Comparison of ENCODE assay signal across 13 cellular contexts in genomic region chr3:197339841-197340520, GRCh38. TPM values are rescaled to one million over a fixed set of nuclear protein-coding genes. Genes with fewer than 3 reads are reported as not detected.
DNase-seq lines count a peak whose midpoint lies in the region; ATAC-seq and TF ChIP-seq lines count a peak whose summit lies in the region.
"Had no signal": no experiment of that assay in that cellular context is flagged by ENCODE, and none has a peak within 500 bp of the region (broad histone marks: within the 10 kb centered on the region; RNA-seq: fewer than 3 reads in every experiment).

No MANE protein-coding gene starts in this region.

- CTCF ChIA-PET in SK-N-SH (lab: Yijun Ruan, JAX) = no interaction called here

- no peaks in the 10 kb centered on the region for H3K79me2 ChIP-seq in SK-N-SH (ENCODE audit: insufficient read depth)

- WGBS in SK-N-SH (ENCODE audit: low lambda C conversion rate) = 36% methylated on average over 12 of the region's 12 CpGs

- no peaks in the 10 kb centered on the region for H3K9me2 ChIP-seq in SK-N-SH

- no peak for TF ChIP-seq EP300 in SK-N-SH (IDR thresholded peaks at IDR 0.05; ENCODE audit: borderline replicate concordance in 1 of 2, low read depth in 1 of 2, low read length in 1 of 2)

- POLR2A ChIA-PET in SK-N-SH (lab: Yijun Ruan, JAX) = no interaction called here

- H3K27ac ChIP-seq in SK-N-SH (ENCODE audit: low read depth in 2 of 2, low read length in 1 of 2) = peak overlapping the region; percentile 36 to 81; a peak in 3 of 4 replicates

- no peaks in the 10 kb centered on the region for H3K27me3 ChIP-seq in SK-N-SH (ENCODE audit: insufficient read depth)
- H3K27me3 ChIP-seq: adrenal gland had no signal

- TF ChIP-seq CTCF in SK-N-SH (IDR thresholded peaks at IDR 0.05) (no peak), foreskin fibroblast (IDR thresholded peaks at IDR 0.05; ENCODE audit: low read depth, low read length) (no peak), omental fat pad (IDR thresholded peaks at IDR 0.05) (no peak)

- H3F3A ChIP-seq in SK-N-SH (replicated peaks; ENCODE audit: insufficient read depth) = no peaks in the 10 kb centered on the region

- H3K4me3 ChIP-seq in SK-N-SH (ENCODE audit: low read depth in 2 of 2, low read length in 1 of 2) (no peak overlapping the region), foreskin fibroblast (ENCODE audit: low read depth in 1 of 2, low read length in 2 of 2) (no peak overlapping the region)
- H3K4me3 ChIP-seq: adrenal gland had no signal

- no peaks in the 10 kb centered on the region for H4K20me1 ChIP-seq in SK-N-SH (ENCODE audit: insufficient read depth)

- ATAC-seq in omental fat pad (ENCODE audit: low FRiP score) = peak; percentile 53
- ATAC-seq: stimulated activated memory B cell treated with anti-CD40 and anti-IgM and Interleukin-4, amounts not matched to agents 10 μg/mL and 1 μg/mL and 100 μg/mL, for 72 hours had no signal

- peak overlapping the region; percentile 29; the same call in 1 of the 2 replicates for H3K4me2 ChIP-seq in SK-N-SH

- peak overlapping the region; percentile 90 for H2AFZ ChIP-seq in SK-N-SH (ENCODE audit: low read depth)

- peak overlapping the region; percentile 35; the same call in 1 of the 2 replicates for H3K9ac ChIP-seq in SK-N-SH

- no peaks in the 10 kb centered on the region for H3K9me3 ChIP-seq in SK-N-SH
- H3K9me3 ChIP-seq: adrenal gland had no signal

- H3K4me1 ChIP-seq in SK-N-SH (ENCODE audit: control insufficient read depth in 1 of 2, insufficient read depth in 2 of 2, low read depth in 1 of 2, low read length in 1 of 2) = peaks cover 12 to 23% of the 10 kb centered on the region in 2 experiments; a peak in 2 of 4 replicates
- H3K4me1 ChIP-seq: adrenal gland had no signal

- no peaks in the 10 kb centered on the region for H3K36me3 ChIP-seq in SK-N-SH (replicated peaks in 1 of 2; ENCODE audit: control insufficient read depth in 1 of 2, insufficient read depth in 2 of 2, low read length in 1 of 2)
- H3K36me3 ChIP-seq: adrenal gland had no signal

- DNase-seq in GM04504 (ENCODE audit: low read depth) (peak; percentile 72), SK-N-SH (peak; percentile 77), foreskin fibroblast (peak; percentile 17 to 64), omental fat pad (ENCODE audit: low spot score) (no peak), NOMO-1 treated with dmso at 0.1 percent for 144 hours (lab: John Stamatoyannopoulos, UW; ENCODE audit: unreplicated experiment) (no peak), DMS79 treated with DMSO at 0.1 percent for 48 hours (lab: John Stamatoyannopoulos, UW) (no peak), NCI-H2107 treated with DMSO at 0.1 percent for 48 hours (lab: John Stamatoyannopoulos, UW; ENCODE audit: unreplicated experiment) (no peak)
- no peak for DNase-seq in activated CD4-positive, alpha-beta T cell treated with anti-CD3 and anti-CD28 coated beads for 1 hour
- DNase-seq: activated CD4-positive, alpha-beta memory T cell treated with anti-CD3 and anti-CD28 coated beads, Interleukin-2, amount 10 ng/mL, durations not matched to agents 7 days and 5 days; foreskin melanocyte; NCI-H1092 had no signal

- peak; percentile 26; the same call in 1 of the 2 replicates for TF ChIP-seq RAD21 in SK-N-SH (IDR thresholded peaks at IDR 0.05; ENCODE audit: low read length)

TF ChIP-seq in SK-N-SH, 30 proteins besides CTCF, POLR2A, EP300 and RAD21:
- TF ChIP-seq REST (IDR thresholded peaks at IDR 0.05; ENCODE audit: low read depth, low read length) (no peak), FOSL2 (IDR thresholded peaks at IDR 0.05; ENCODE audit: borderline replicate concordance, low read depth) (no peak), GATA2 (CRISPR knock-in tag; IDR thresholded peaks at IDR 0.05) (peak; percentile 17; the same call in 1 of the 2 replicates), RCOR1 (IDR thresholded peaks at IDR 0.05; ENCODE audit: low read length) (peak; percentile 95), TCF12 (IDR thresholded peaks at IDR 0.05) (peak; percentile 66; the same call in 1 of the 2 replicates), NRF1 (IDR thresholded peaks at IDR 0.05; ENCODE audit: low read depth, low read length) (no peak), RXRA (IDR thresholded peaks at IDR 0.05; ENCODE audit: borderline replicate concordance, low read depth) (no peak)

RNA-seq across cellular contexts. Expression of gene DLG1, which starts 41.6 kb away (rescaled TPM):
- 16.5 and 21.0 TPM in 2 replicates for polyA plus RNA-seq in SK-N-SH (2012; rRNA removed)
- polyA plus RNA-seq in SK-N-SH (2012; cell fraction: cytosol; rRNA removed) = 24.3 and 26.7 TPM in 2 replicates
- polyA plus RNA-seq in SK-N-SH (2012; cell fraction: nucleus; rRNA removed) = 16.9 and 38.8 TPM in 2 replicates
- total RNA-seq in omental fat pad = 10 to 100 TPM; 47.1 to 65.4 (median 60.2) TPM

Comparison
In these comparisons a context has a peak if more than half of its experiments do, and no peak if none do; other contexts are left out.
1. DNase-seq: peak in GM04504 (single experiment), SK-N-SH (single experiment) and foreskin fibroblast (2 of 2); none in omental fat pad (single experiment), activated CD4-positive, alpha-beta T cell treated with anti-CD3 and anti-CD28 coated beads for 1 hour (single experiment), NOMO-1 treated with dmso at 0.1 percent for 144 hours (single experiment), DMS79 treated with DMSO at 0.1 percent for 48 hours (single experiment) and NCI-H2107 treated with DMSO at 0.1 percent for 48 hours (single experiment).